In genomic region chr5:131640043-131640856, GRCh38 we compare ENCODE assay signal across 9 cellular contexts. TPM values are rescaled to one million over a fixed set of nuclear protein-coding genes. Genes with fewer than 3 reads are reported as not detected.
DNase-seq lines count a peak whose midpoint lies in the region; ATAC-seq and TF ChIP-seq lines count a peak whose summit lies in the region.
"Had no signal": no experiment of that assay in that cellular context is flagged by ENCODE, and none has a peak within 500 bp of the region (broad histone marks: within the 10 kb centered on the region; RNA-seq: fewer than 3 reads in every experiment).

No MANE protein-coding gene starts in this region.

- intact Hi-C loops in CD4-positive, alpha-beta T cell (cut with DNase I, micrococcal nuclease), result no loop called here
- intact Hi-C loops in naive thymus-derived CD4-positive, alpha-beta T cell (cut with micrococcal nuclease), result no loop called here
- intact Hi-C loops in psoas muscle (cut with DNase I), result no loop called here

- POLR2A ChIA-PET in CD4-positive, alpha-beta T cell (lab: Charles Lee), result interaction anchor here (1.0 to 1.5 kb wide), 6 partner anchors 8 to 156 kb away, joined by 3 to 7 read pairs (median 3); partner anchors contain the start of gene FNIP1
- POLR2A ChIA-PET in naive thymus-derived CD4-positive, alpha-beta T cell (lab: Charles Lee), result interaction anchor here (1.6 to 3.2 kb wide), 3 partner anchors 44 to 157 kb away, joined by 4 to 14 read pairs (median 7); partner anchors contain the start of gene FNIP1

- H3K9me3 ChIP-seq in CD4-positive, alpha-beta T cell (ENCODE audit: control insufficient read depth, low read length), result no peaks in the 10 kb centered on the region
- H3K9me3 ChIP-seq in naive thymus-derived CD4-positive, alpha-beta T cell (ENCODE audit: control insufficient read depth in 2 of 3, low read length in 3 of 3), result no peaks in the 10 kb centered on the region
- no peaks in the 10 kb centered on the region for H3K9me3 ChIP-seq in gastroesophageal sphincter
- H3K9me3 ChIP-seq in psoas muscle, result no peaks in the 10 kb centered on the region

- peak overlapping the region; percentile 65 for H3K27ac ChIP-seq in CD4-positive, alpha-beta T cell (ENCODE audit: low read depth, low read length)
- H3K27ac ChIP-seq in naive thymus-derived CD4-positive, alpha-beta T cell (ENCODE audit: low read depth, low read length), result peak overlapping the region; percentile 64
- no peak overlapping the region for H3K27ac ChIP-seq in gastroesophageal sphincter
- H3K27ac ChIP-seq in psoas muscle, result no peak overlapping the region

- TF ChIP-seq POLR2A in gastroesophageal sphincter (IDR thresholded peaks at IDR 0.05), result no peak

- H3K36me3 ChIP-seq in naive thymus-derived CD4-positive, alpha-beta T cell (ENCODE audit: control insufficient read depth in 2 of 3, insufficient read depth in 3 of 3, low read length in 3 of 3), result peaks cover 0 to 5% (median 0%) of the 10 kb centered on the region in 3 experiments
- H3K36me3 ChIP-seq in gastroesophageal sphincter (peaks cover 0 to 10% of the 10 kb centered on the region in 2 donors), psoas muscle (ENCODE audit: insufficient read depth in 1 of 2, low read depth in 1 of 2) (peaks cover 0 to 26% of the 10 kb centered on the region in 2 donors)

- CTCF ChIA-PET in CD4-positive, alpha-beta T cell (lab: Charles Lee), result interaction anchor here (1.2 to 2.0 kb wide), 3 partner anchors 9 to 50 kb away, joined by 4 to 5 read pairs (median 4); no protein-coding TSS in a partner anchor
- CTCF ChIA-PET in naive thymus-derived CD4-positive, alpha-beta T cell (lab: Charles Lee), result no interaction called here

- peaks cover 11 to 26% of the 10 kb centered on the region in 2 donors for H3K4me1 ChIP-seq in naive thymus-derived CD4-positive, alpha-beta T cell (ENCODE audit: control insufficient read depth in 2 of 2, insufficient read depth in 2 of 2, low read length in 2 of 2)
- H3K4me1 ChIP-seq in gastroesophageal sphincter (peaks cover 0 to 12% (median 4%) of the 10 kb centered on the region in 3 donors), psoas muscle (peaks cover 9% of the 10 kb centered on the region)

- peaks cover 27% of the 10 kb centered on the region for H3K36me3 Mint-ChIP-seq in CD4-positive, alpha-beta T cell (ENCODE audit: low read depth)
- H3K36me3 Mint-ChIP-seq in naive thymus-derived CD4-positive, alpha-beta T cell, result peaks cover 0 to 18% (median 14%) of the 10 kb centered on the region in 5 donors

- TF ChIP-seq CTCF in CD4-positive, alpha-beta T cell (IDR thresholded peaks at IDR 0.05), result no peak
- no peak for TF ChIP-seq CTCF in gastroesophageal sphincter (IDR thresholded peaks at IDR 0.05)
- no peak for TF ChIP-seq CTCF in psoas muscle (IDR thresholded peaks at IDR 0.05)

- peak; percentile 76 for ATAC-seq in CD4-positive, alpha-beta T cell (ENCODE audit: poor library complexity)
- peak; percentile 43 for ATAC-seq in HG03095 (IDR thresholded peaks at IDR 0.05; ENCODE audit: unreplicated experiment)
- peak; percentile 86 for ATAC-seq in naive thymus-derived CD4-positive, alpha-beta T cell
- no peak for ATAC-seq in gastroesophageal sphincter
- no peak for ATAC-seq in psoas muscle

- no peak overlapping the region for H3K4me3 ChIP-seq in naive thymus-derived CD4-positive, alpha-beta T cell (ENCODE audit: low read length)
- H3K4me3 ChIP-seq in gastroesophageal sphincter (no peak overlapping the region), psoas muscle (no peak overlapping the region)

- peak in 9 of 10 experiments; percentile 14 to 56 (median 37) for DNase-seq in CD4-positive, alpha-beta T cell
- peak; percentile 34 for DNase-seq in activated CD8-positive, alpha-beta memory T cell treated with anti-CD3 and anti-CD28 coated beads, Interleukin-2, amount 50 U/mL, for 24 hours (ENCODE audit: extremely low read depth)
- DNase-seq in naive thymus-derived CD4-positive, alpha-beta T cell, result peak in 8 of 9 donors; percentile 23 to 79 (median 42)
- DNase-seq in COR-L47 (lab: John Stamatoyannopoulos, UW), result no peak
- DNase-seq in psoas muscle, result no peak
- no peak for DNase-seq in NCI-H2196 treated with DMSO at 0.1 percent for 48 hours (lab: John Stamatoyannopoulos, UW; ENCODE audit: unreplicated experiment)

- H3K27me3 ChIP-seq in CD4-positive, alpha-beta T cell (ENCODE audit: control insufficient read depth, insufficient read depth, low read length), result no peaks in the 10 kb centered on the region
- H3K27me3 ChIP-seq in naive thymus-derived CD4-positive, alpha-beta T cell (ENCODE audit: control insufficient read depth in 2 of 2, insufficient read depth in 2 of 2, low read length in 2 of 2), result no peaks in the 10 kb centered on the region
- H3K27me3 ChIP-seq in gastroesophageal sphincter (no peaks in the 10 kb centered on the region), psoas muscle (ENCODE audit: insufficient read depth in 3 of 3, low read length in 2 of 3) (no peaks in the 10 kb centered on the region)

- H3K4me1 Mint-ChIP-seq in CD4-positive, alpha-beta T cell (ENCODE audit: low read depth), result peaks cover 54% of the 10 kb centered on the region
- H3K4me1 Mint-ChIP-seq in naive thymus-derived CD4-positive, alpha-beta T cell, result peaks cover 14 to 53% (median 34%) of the 10 kb centered on the region in 7 donors

- no peaks in the 10 kb centered on the region for H3K27me3 Mint-ChIP-seq in CD4-positive, alpha-beta T cell
- peaks cover 0 to under 1% (median 0%) of the 10 kb centered on the region in 5 donors for H3K27me3 Mint-ChIP-seq in naive thymus-derived CD4-positive, alpha-beta T cell

- WGBS in gastroesophageal sphincter (ENCODE audit: low coverage in 1 of 2), 2 donors, result 60 to 61% methylated on average over 4 of the region's 5 CpGs
- 63 to 70% (median 65%) methylated on average over 5 of the region's 5 CpGs for WGBS in psoas muscle, 3 donors

- peak overlapping the region; percentile 65 for H3K4me3 Mint-ChIP-seq in CD4-positive, alpha-beta T cell
- H3K4me3 Mint-ChIP-seq in naive thymus-derived CD4-positive, alpha-beta T cell, result peak overlapping the region; percentile 18 to 81 (median 68)

- no peak for TF ChIP-seq EP300 in gastroesophageal sphincter (IDR thresholded peaks at IDR 0.05)

- peak overlapping the region; percentile 93 for H3K27ac Mint-ChIP-seq in CD4-positive, alpha-beta T cell
- peak overlapping the region; percentile 39 to 97 (median 92) for H3K27ac Mint-ChIP-seq in naive thymus-derived CD4-positive, alpha-beta T cell

- no peaks in the 10 kb centered on the region for H3K9me3 Mint-ChIP-seq in CD4-positive, alpha-beta T cell
- H3K9me3 Mint-ChIP-seq in naive thymus-derived CD4-positive, alpha-beta T cell, result peaks cover 0 to 1% (median 0%) of the 10 kb centered on the region in 11 donors
- H3K9me3 Mint-ChIP-seq: neural crest cell had no signal

RNA-seq across cellular contexts. Expression of gene RAPGEF6, which starts 5.2 kb away (rescaled TPM):
- total RNA-seq in CD4-positive, alpha-beta T cell, result 10 to 100 TPM; 83.3 to 91.4 TPM
- 100 to 1,000 TPM in 3 of 5 experiments, 10 to 100 TPM in 2; 50.9 to 186 (median 114) TPM for total RNA-seq in naive thymus-derived CD4-positive, alpha-beta T cell
- polyA plus RNA-seq in naive thymus-derived CD4-positive, alpha-beta T cell, result 10 to 100 TPM; 36.7 to 49.6 TPM
- total RNA-seq in gastroesophageal sphincter, result 10 to 100 TPM; 14.0 to 23.7 (median 17.9) TPM
- 10 to 100 TPM in 1 of 4 donors, 1 to 10 TPM in 3; 6.9 to 14.1 (median 7.4) TPM for total RNA-seq in psoas muscle
- polyA plus RNA-seq in psoas muscle, result 1 to 10 TPM; 1.7 to 3.4 (median 2.0) TPM

Comparison
In these comparisons a context has a peak if more than half of its experiments do, and no peak if none do; other contexts are left out.
1. ATAC-seq: peak in CD4-positive, alpha-beta T cell (single experiment), HG03095 (single experiment) and naive thymus-derived CD4-positive, alpha-beta T cell (single experiment); none in gastroesophageal sphincter (single experiment) and psoas muscle (0 of 4).
2. DNase-seq: peak in CD4-positive, alpha-beta T cell (9 of 10), activated CD8-positive, alpha-beta memory T cell treated with anti-CD3 and anti-CD28 coated beads, Interleukin-2, amount 50 U/mL, for 24 hours (single experiment) and naive thymus-derived CD4-positive, alpha-beta T cell (8 of 9); none in COR-L47 (single experiment), psoas muscle (0 of 2) and NCI-H2196 treated with DMSO at 0.1 percent for 48 hours (single experiment).
3. H3K27ac ChIP-seq: peak in CD4-positive, alpha-beta T cell (single experiment) and naive thymus-derived CD4-positive, alpha-beta T cell (single experiment); none in gastroesophageal sphincter (0 of 4) and psoas muscle (single experiment).